Comparison of ENCODE assay signal across 8 cellular contexts in the genomic region with DNA sequence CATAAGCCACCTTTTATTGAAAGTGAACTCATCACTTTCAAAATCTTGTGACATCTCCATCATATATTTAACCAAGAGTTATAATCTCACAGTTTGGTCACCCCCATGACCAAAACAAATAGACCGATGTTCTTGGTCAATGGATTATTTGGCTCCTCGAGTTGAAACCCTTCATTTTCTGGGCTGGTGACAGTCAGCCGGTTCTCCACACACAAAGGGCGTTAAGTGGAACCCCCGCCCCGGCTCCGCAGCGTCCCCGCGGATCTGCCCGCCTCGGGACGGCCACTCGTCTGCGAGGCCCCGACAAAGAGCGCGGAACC. TPM values are rescaled to one million over a fixed set of nuclear protein-coding genes. Genes with fewer than 3 reads are reported as not detected.
A peak's percentile ranks its signal among the peaks of the same experiment; 100 is the strongest.
DNase-seq lines count a peak whose midpoint lies in the region; ATAC-seq, FAIRE-seq and TF ChIP-seq lines count a peak whose summit lies in the region.

No MANE protein-coding gene starts in this region.

- peak overlapping the region; percentile 100 for H3K27ac ChIP-seq in BLaER1
- H3K27ac ChIP-seq in Karpas-422 (ENCODE audit: low read length) = peak overlapping the region; percentile 75
- peak overlapping the region in 52 of 59 donors; percentile 28 to 94 (median 83) for H3K27ac ChIP-seq in dorsolateral prefrontal cortex

- H3K36me3 ChIP-seq in BLaER1 (peaks cover 21% of the 10 kb centered on the region; the same call in 1 of the 2 replicates), Karpas-422 (ENCODE audit: insufficient read depth, low read length) (0 out of 2 replicates have a peak, but pooled peaks cover 8% of the 10 kb centered on the region)

- no peak for ATAC-seq in GM18867 (IDR thresholded peaks at IDR 0.05; ENCODE audit: unreplicated experiment)

- no peak for FAIRE-seq in frontal cortex (lab: Jason Lieb, UNC)

- H3K4me2 ChIP-seq in BLaER1 (peak overlapping the region; percentile 96), Karpas-422 (ENCODE audit: low read depth, low read length, poor library complexity, severe bottlenecking) (peak overlapping the region; percentile 89)

- H3K27me3 ChIP-seq in BLaER1 = no peaks in the 10 kb centered on the region
- H3K27me3 ChIP-seq in Karpas-422 (ENCODE audit: low read length) = no peaks in the 10 kb centered on the region
- H3K27me3 ChIP-seq in dorsolateral prefrontal cortex = no peaks in the 10 kb centered on the region

- peaks cover 60% of the 10 kb centered on the region for H3K4me1 Mint-ChIP-seq in nephron progenitor cell

- no peak overlapping the region for H3K27ac Mint-ChIP-seq in nephron progenitor cell

- H3K79me2 ChIP-seq in Karpas-422 (ENCODE audit: low read length) = peaks cover 54% of the 10 kb centered on the region

- TF ChIP-seq CTCF in dorsolateral prefrontal cortex (IDR thresholded peaks at IDR 0.05 in 54 of 56, conservative IDR thresholded peaks at IDR 0.05 in 2 of 56; ENCODE audit: low read depth in 1 of 56, partially characterized antibody in 56 of 56) = no peak
- no peak for TF ChIP-seq CTCF in nephron progenitor cell (IDR thresholded peaks at IDR 0.05)

- intact Hi-C loops in dorsolateral prefrontal cortex (cut with DNase I) = loop anchor here in 1 of 2 donors (5.0 kb wide), 1 partner anchor 138 kb away; a partner anchor contains a TSS

- peaks cover 3% of the 10 kb centered on the region for H3K9me3 Mint-ChIP-seq in nephron progenitor cell

- H3K9ac ChIP-seq in BLaER1 (peak overlapping the region; percentile 100), Karpas-422 (ENCODE audit: low read length) (peak overlapping the region; percentile 78)

- H3K9me3 ChIP-seq in BLaER1 = no peaks in the 10 kb centered on the region
- H3K9me3 ChIP-seq in Karpas-422 (ENCODE audit: low read length) = no peaks in the 10 kb centered on the region

- H3K4me3 ChIP-seq in BLaER1 (peak overlapping the region; percentile 99), Karpas-422 (ENCODE audit: low read length) (peak overlapping the region; percentile 74), dorsolateral prefrontal cortex (peak overlapping the region; percentile 39 to 89 (median 80))

- DNase-seq in Karpas-422 = no peak
- DNase-seq in dorsolateral prefrontal cortex = no peak
- no peak for DNase-seq in nephron progenitor cell
- DNase-seq in NCI-H128 (lab: John Stamatoyannopoulos, UW; ENCODE audit: unreplicated experiment) = no peak
- no peak for DNase-seq in stimulated activated CD4-positive, alpha-beta T cell treated with anti-CD3 and anti-CD28 coated beads, Interleukin-15, amount 100 ng/mL, for 24 hours
- no peak for DNase-seq in frontal cortex (ENCODE audit: low spot score in 2 of 2)

- H3K4me1 ChIP-seq in BLaER1 = peaks cover 42% of the 10 kb centered on the region
- peaks cover 38% of the 10 kb centered on the region for H3K4me1 ChIP-seq in Karpas-422 (ENCODE audit: low read length)

- H3K9me2 ChIP-seq in Karpas-422 (replicated peaks; ENCODE audit: insufficient read depth, low read length) = no peaks in the 10 kb centered on the region

- no peak overlapping the region for H2AFZ ChIP-seq in Karpas-422 (ENCODE audit: low read length)

- peaks cover 22% of the 10 kb centered on the region for H3K36me3 Mint-ChIP-seq in nephron progenitor cell (ENCODE audit: low read depth)

- peak overlapping the region; percentile 93 for H3K4me3 Mint-ChIP-seq in nephron progenitor cell

- peaks cover 54% of the 10 kb centered on the region for H4K20me1 ChIP-seq in BLaER1
- peaks cover 7% of the 10 kb centered on the region; the same call in 1 of the 2 replicates for H4K20me1 ChIP-seq in Karpas-422 (ENCODE audit: insufficient read depth, low read depth, low read length)

- H3K27me3 Mint-ChIP-seq in nephron progenitor cell (ENCODE audit: low read depth, poor library complexity) = peaks cover 7% of the 10 kb centered on the region

RNA-seq across cellular contexts. Expression of a gene that starts 0.8 kb away (rescaled TPM):
- total RNA-seq in Karpas-422 (2014; rRNA removed; shearing (Covaris generic); ENCODE audit: low replicate concordance) = 163 and 205 TPM in 2 replicates
- total RNA-seq in dorsolateral prefrontal cortex = 100 to 1,000 TPM; 209 to 348 (median 291) TPM
- total RNA-seq in frontal cortex = 229 TPM
